In genomic region chr15:63046927-63047760, GRCh38 we compare ENCODE assay signal across 7 cellular contexts. TPM values are rescaled to one million over a fixed set of nuclear protein-coding genes. Genes with fewer than 3 reads are reported as not detected.
A peak's percentile ranks its signal among the peaks of the same experiment; 100 is the strongest.
DNase-seq lines count a peak whose midpoint lies in the region; ATAC-seq lines count a peak whose summit lies in the region.

No MANE protein-coding gene starts in this region.

- H3K36me3 ChIP-seq in iPS-15b (ENCODE audit: control insufficient read depth, insufficient read depth, low read length), result peaks cover 7% of the 10 kb centered on the region

- H3K27me3 ChIP-seq in iPS-15b (ENCODE audit: control insufficient read depth, insufficient read depth, low read length), result no peaks in the 10 kb centered on the region

- H3K27me3 Mint-ChIP-seq in activated CD4-positive, alpha-beta memory T cell treated with anti-CD3 and anti-CD28 coated beads, Interleukin-2, amount 10 ng/mL, durations not matched to agents 7 days and 5 days, result peaks cover 49% of the 10 kb centered on the region
- H3K27me3 Mint-ChIP-seq in stimulated activated naive B cell treated with anti-CD40 and anti-IgM and Interleukin-4, amounts not matched to agents 10 μg/mL and 1 μg/mL and 100 μg/mL, for 72 hours, result peaks cover 36 to 50% of the 10 kb centered on the region in 2 donors

- DNase-seq in HK-2 (ENCODE audit: unreplicated experiment) (peak; percentile 66), dedifferentiated amniotic fluid mesenchymal stem cell (ENCODE audit: extremely low spot score) (no peak)
- no peak for DNase-seq in activated CD4-positive, alpha-beta memory T cell treated with anti-CD3 and anti-CD28 coated beads, Interleukin-2, amount 10 ng/mL, durations not matched to agents 7 days and 5 days
- no peak for DNase-seq in stimulated activated naive B cell treated with anti-CD40 and anti-IgM and Interleukin-4, amounts not matched to agents 10 μg/mL and 1 μg/mL and 100 μg/mL, for 72 hours

- peaks cover 37% of the 10 kb centered on the region for H3K4me1 ChIP-seq in iPS-15b (ENCODE audit: control insufficient read depth, insufficient read depth, low read length)

- peak overlapping the region; percentile 4 for H3K9ac ChIP-seq in iPS-15b (ENCODE audit: low read depth, low read length)

- H3K4me1 Mint-ChIP-seq in activated CD4-positive, alpha-beta memory T cell treated with anti-CD3 and anti-CD28 coated beads, Interleukin-2, amount 10 ng/mL, durations not matched to agents 7 days and 5 days, result peaks cover 19% of the 10 kb centered on the region
- H3K4me1 Mint-ChIP-seq in stimulated activated naive B cell treated with anti-CD40 and anti-IgM and Interleukin-4, amounts not matched to agents 10 μg/mL and 1 μg/mL and 100 μg/mL, for 72 hours, result peaks cover 16 to 37% of the 10 kb centered on the region in 2 donors

- no peak overlapping the region for H3K27ac Mint-ChIP-seq in activated CD4-positive, alpha-beta memory T cell treated with anti-CD3 and anti-CD28 coated beads, Interleukin-2, amount 10 ng/mL, durations not matched to agents 7 days and 5 days
- no peak overlapping the region for H3K27ac Mint-ChIP-seq in stimulated activated naive B cell treated with anti-CD40 and anti-IgM and Interleukin-4, amounts not matched to agents 10 μg/mL and 1 μg/mL and 100 μg/mL, for 72 hours

- POLR2A ChIA-PET in activated CD4-positive, alpha-beta memory T cell treated with anti-CD3 and anti-CD28 coated beads, Interleukin-2, amount 10 ng/mL, durations not matched to agents 7 days and 5 days (lab: Charles Lee), result interaction anchor here (0.6 to 2.7 kb wide), 5 partner anchors 8 to 110 kb away, joined by 3 to 7 read pairs (median 6); partner anchors contain the start of gene RPS27L

- H3K9me3 ChIP-seq in iPS-15b (ENCODE audit: control insufficient read depth, insufficient read depth, low read length), result no peaks in the 10 kb centered on the region

- no peaks in the 10 kb centered on the region for H3K36me3 Mint-ChIP-seq in activated CD4-positive, alpha-beta memory T cell treated with anti-CD3 and anti-CD28 coated beads, Interleukin-2, amount 10 ng/mL, durations not matched to agents 7 days and 5 days (ENCODE audit: low read depth)
- no peaks in the 10 kb centered on the region for H3K36me3 Mint-ChIP-seq in stimulated activated naive B cell treated with anti-CD40 and anti-IgM and Interleukin-4, amounts not matched to agents 10 μg/mL and 1 μg/mL and 100 μg/mL, for 72 hours

- CTCF ChIA-PET in activated CD4-positive, alpha-beta memory T cell treated with anti-CD3 and anti-CD28 coated beads, Interleukin-2, amount 10 ng/mL, durations not matched to agents 7 days and 5 days (lab: Charles Lee), result interaction anchor here (0.9 to 4.1 kb wide), 23 partner anchors 9 to 381 kb away, joined by 3 to 75 read pairs (median 7); partner anchors contain the start of gene RPS27L

- H3K9me3 Mint-ChIP-seq in activated CD4-positive, alpha-beta memory T cell treated with anti-CD3 and anti-CD28 coated beads, Interleukin-2, amount 10 ng/mL, durations not matched to agents 7 days and 5 days, result no peaks in the 10 kb centered on the region
- H3K9me3 Mint-ChIP-seq in stimulated activated naive B cell treated with anti-CD40 and anti-IgM and Interleukin-4, amounts not matched to agents 10 μg/mL and 1 μg/mL and 100 μg/mL, for 72 hours, result no peaks in the 10 kb centered on the region

- ATAC-seq in stimulated activated naive B cell treated with anti-CD40 and anti-IgM and Interleukin-4, amounts not matched to agents 10 μg/mL and 1 μg/mL and 100 μg/mL, for 72 hours (replicated peaks), result no peak
- no peak for ATAC-seq in HG03521 (IDR thresholded peaks at IDR 0.05; ENCODE audit: unreplicated experiment)
- ATAC-seq in HG03175 (IDR thresholded peaks at IDR 0.05; ENCODE audit: unreplicated experiment), result no peak

- H3K4me3 ChIP-seq in iPS-15b (ENCODE audit: low read depth, low read length), result peak overlapping the region; percentile 14

- H3K4me3 Mint-ChIP-seq in activated CD4-positive, alpha-beta memory T cell treated with anti-CD3 and anti-CD28 coated beads, Interleukin-2, amount 10 ng/mL, durations not matched to agents 7 days and 5 days, result peak overlapping the region; percentile 73
- H3K4me3 Mint-ChIP-seq in stimulated activated naive B cell treated with anti-CD40 and anti-IgM and Interleukin-4, amounts not matched to agents 10 μg/mL and 1 μg/mL and 100 μg/mL, for 72 hours, result peak overlapping the region; percentile 91

RNA-seq across cellular contexts. Expression of gene TPM1, which starts 4.6 kb away (rescaled TPM):
- total RNA-seq in activated CD4-positive, alpha-beta memory T cell treated with anti-CD3 and anti-CD28 coated beads, Interleukin-2, amount 10 ng/mL, durations not matched to agents 7 days and 5 days, result 1 to 10 TPM; 4.8 to 6.2 TPM
